18 cellular contexts compared by ENCODE assay signal in the genomic region with DNA sequence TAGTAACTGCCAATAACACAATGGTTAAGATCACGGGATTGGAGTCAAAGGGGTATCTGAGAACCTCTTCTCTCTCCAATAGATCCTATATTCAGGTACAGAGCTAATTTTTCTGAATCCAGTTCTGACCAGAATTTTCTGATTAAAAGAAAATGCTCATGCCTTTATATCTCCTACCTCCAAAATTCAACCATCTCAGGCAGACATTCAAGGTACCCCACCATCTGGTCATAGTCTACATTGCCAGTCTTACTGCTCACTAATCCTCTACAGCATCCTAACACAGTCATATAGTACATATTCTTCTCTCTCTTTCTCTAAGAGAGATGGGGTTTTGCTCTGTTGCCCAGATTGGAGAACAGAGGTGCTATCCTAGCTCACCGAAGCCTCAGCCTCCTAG. TPM values are rescaled to one million over a fixed set of nuclear protein-coding genes. Genes with fewer than 3 reads are reported as not detected.
A peak's percentile ranks its signal among the peaks of the same experiment; 100 is the strongest.
DNase-seq lines count a peak whose midpoint lies in the region; ATAC-seq, FAIRE-seq and TF ChIP-seq lines count a peak whose summit lies in the region.
"Had no signal": no experiment of that assay in that cellular context is flagged by ENCODE, and none has a peak within 500 bp of the region (broad histone marks: within the 10 kb centered on the region; RNA-seq: fewer than 3 reads in every experiment).

No MANE protein-coding gene starts in this region.

- H3K36me3 ChIP-seq in GM12878 (ENCODE audit: control insufficient read depth in 2 of 2, insufficient read depth in 2 of 2, low read length in 1 of 2) (no peaks in the 10 kb centered on the region), endodermal cell (ENCODE audit: control insufficient read depth, insufficient read depth, low read length) (no peaks in the 10 kb centered on the region)
- H3K36me3 ChIP-seq: BE2C had no signal

- no peak overlapping the region for H2AFZ ChIP-seq in GM12878 (ENCODE audit: control insufficient read depth, low read depth, low read length)

- TF ChIP-seq CTCF in GM12878 (IDR thresholded peaks at IDR 0.05 in 2 of 3, conservative IDR thresholded peaks at IDR 0.05 in 1 of 3; ENCODE audit: control insufficient read depth in 2 of 3, extremely low read depth in 1 of 3, insufficient read depth in 1 of 3, low read depth in 3 of 3, low read length in 3 of 3) (no peak; a peak in 1 of 6 replicates), endodermal cell (conservative IDR thresholded peaks at IDR 0.05) (peak; percentile 36)
- TF ChIP-seq CTCF in CD4-positive, alpha-beta T cell (IDR thresholded peaks at IDR 0.05) = no peak

- CTCF ChIA-PET in GM12878 (lab: Yijun Ruan, JAX) = interaction anchor here (1.4 to 4.2 kb wide), 3 partner anchors 9 to 33 kb away, joined by 3 to 20 read pairs (median 3); no protein-coding TSS in a partner anchor
- CTCF ChIA-PET in CD4-positive, alpha-beta T cell (lab: Charles Lee) = no interaction called here

- RAD21 ChIA-PET in GM12878 (lab: Charles Lee; ENCODE audit: unreplicated experiment) = interaction anchor here (1.4 to 1.8 kb wide), 2 partner anchors 45 to 247 kb away, joined by 4 read pairs; no protein-coding TSS in a partner anchor

- ATAC-seq in GM12878 (peak; percentile 46), HG03520 (IDR thresholded peaks at IDR 0.05; ENCODE audit: unreplicated experiment) (no peak)
- no peak for ATAC-seq in CD4-positive, alpha-beta T cell (ENCODE audit: poor library complexity)

- no peaks in the 10 kb centered on the region for H3K4me1 ChIP-seq in GM12878 (ENCODE audit: control insufficient read depth, insufficient read depth, low read length)
- H3K4me1 ChIP-seq in endodermal cell (ENCODE audit: control insufficient read depth, insufficient read depth, low read length) = no peaks in the 10 kb centered on the region
- H3K4me1 ChIP-seq: BE2C, Caco-2 had no signal

- H3K9me3 Mint-ChIP-seq in endodermal cell = no peaks in the 10 kb centered on the region
- peaks cover 3% of the 10 kb centered on the region for H3K9me3 Mint-ChIP-seq in CD4-positive, alpha-beta T cell

- H3K9me3 ChIP-seq in GM12878 (replicated peaks; ENCODE audit: control insufficient read depth, insufficient read depth, low read length) (no peaks in the 10 kb centered on the region), endodermal cell (ENCODE audit: control insufficient read depth, low read length) (no peaks in the 10 kb centered on the region)
- no peaks in the 10 kb centered on the region for H3K9me3 ChIP-seq in CD4-positive, alpha-beta T cell (ENCODE audit: control insufficient read depth, low read length)
- H3K9me3 ChIP-seq: BE2C, Caco-2 had no signal

- H3K27me3 ChIP-seq in GM12878 (replicated peaks in 1 of 2; ENCODE audit: control insufficient read depth in 2 of 2, insufficient read depth in 2 of 2, low read length in 1 of 2) (no peaks in the 10 kb centered on the region), endodermal cell (ENCODE audit: control insufficient read depth, insufficient read depth, low read length, poor library complexity, severe bottlenecking) (no peaks in the 10 kb centered on the region)
- no peaks in the 10 kb centered on the region for H3K27me3 ChIP-seq in CD4-positive, alpha-beta T cell (ENCODE audit: control insufficient read depth, insufficient read depth, low read length)
- H3K27me3 ChIP-seq: BE2C had no signal

- no peaks in the 10 kb centered on the region for H4K20me1 ChIP-seq in GM12878 (ENCODE audit: control insufficient read depth, insufficient read depth)

- no peak for TF ChIP-seq EP300 in GM12878 (IDR thresholded peaks at IDR 0.05; ENCODE audit: borderline replicate concordance in 1 of 2, control insufficient read depth in 1 of 2, low read depth in 2 of 2, low read length in 2 of 2)

- no peak overlapping the region for H3K4me2 ChIP-seq in GM12878 (ENCODE audit: control insufficient read depth, insufficient read depth)

- DNase-seq in NCI-H1694 treated with DMSO at 0.1 percent for 48 hours (lab: John Stamatoyannopoulos, UW) (peak; percentile 17), NCI-H1694 (lab: John Stamatoyannopoulos, UW) (no peak), GM12878 (ENCODE audit: low read depth, low spot score) (no peak), endodermal cell (no peak), ACHN (no peak), NOMO-1 treated with DMSO at 0.1 percent for 48 hours (lab: John Stamatoyannopoulos, UW; ENCODE audit: unreplicated experiment) (no peak)
- DNase-seq in CD4-positive, alpha-beta T cell = no peak
- DNase-seq: 8988T; BE2C; Caco-2; CD4-positive, CD25-positive, alpha-beta regulatory T cell; GDM1; GOT3; H9; KG1 had no signal

- WGBS in GM12878 (ENCODE audit: insufficient coverage, insufficient replicate concordance, low lambda C conversion rate, missing lambda C conversion rate) = 5% methylated on average over 2 of the region's 2 CpGs
- 86 to 100% methylated on average over 2 of the region's 2 CpGs for WGBS in endodermal cell (ENCODE audit: insufficient coverage in 1 of 2, insufficient read length in 1 of 2), 2 experiments

- H3K27ac ChIP-seq in GM12878 (ENCODE audit: control insufficient read depth, insufficient read depth) (no peak overlapping the region), endodermal cell (ENCODE audit: low read depth, low read length) (no peak overlapping the region)
- H3K27ac ChIP-seq in CD4-positive, alpha-beta T cell (ENCODE audit: low read depth, low read length) = no peak overlapping the region

- H3K9ac ChIP-seq in GM12878 (ENCODE audit: control insufficient read depth, insufficient read depth, low read length) (no peak overlapping the region), endodermal cell (ENCODE audit: extremely low read depth, low read length, poor library complexity, severe bottlenecking) (no peak overlapping the region)

- H3K4me1 Mint-ChIP-seq in endodermal cell = peaks cover 20% of the 10 kb centered on the region
- no peaks in the 10 kb centered on the region for H3K4me1 Mint-ChIP-seq in CD4-positive, alpha-beta T cell (ENCODE audit: low read depth)
- H3K4me1 Mint-ChIP-seq: CD4-positive, CD25-positive, alpha-beta regulatory T cell had no signal

- SMC1A ChIA-PET in GM12878 (lab: Charles Lee; ENCODE audit: uncharacterized antibody, unreplicated experiment) = interaction anchor here (1.1 to 2.4 kb wide), 3 partner anchors 10 to 44 kb away, joined by 3 to 8 read pairs (median 4); no protein-coding TSS in a partner anchor

- TF ChIP-seq POLR2A in GM12878 (IDR thresholded peaks at IDR 0.05; ENCODE audit: low read depth, low read length) = no peak

- H3K36me3 Mint-ChIP-seq in endodermal cell (ENCODE audit: low read depth) = no peaks in the 10 kb centered on the region
- no peaks in the 10 kb centered on the region for H3K36me3 Mint-ChIP-seq in CD4-positive, alpha-beta T cell (ENCODE audit: low read depth)
- H3K36me3 Mint-ChIP-seq: CD4-positive, CD25-positive, alpha-beta regulatory T cell had no signal

- no peaks in the 10 kb centered on the region for H3K79me2 ChIP-seq in GM12878 (ENCODE audit: control insufficient read depth, insufficient read depth, low read length)

- in situ Hi-C loops in GM12878 (cut with MboI) (no loop called here), ACHN (cut with HindIII; ENCODE audit: low pct_ligation_motif_present, low pct_unique_long_range_greater_than_20kb, low sequenced_read_pairs) (no loop called here)

- BruUV-seq in GM12878 (replicated peaks; lab: Mats Ljungman, UMichigan) = no TSS peak

- TF ChIP-seq RAD21 in GM12878 (IDR thresholded peaks at IDR 0.05; ENCODE audit: insufficient read depth, low read depth, low read length) = 0 out of 2 replicates have a peak, but pooled peaks have one; percentile 18

- H3K27ac Mint-ChIP-seq in endodermal cell = no peak overlapping the region
- no peak overlapping the region for H3K27ac Mint-ChIP-seq in CD4-positive, alpha-beta T cell
- H3K27ac Mint-ChIP-seq: CD4-positive, CD25-positive, alpha-beta regulatory T cell; H9 had no signal

- no peak for FAIRE-seq in GM12878 (lab: Jason Lieb, UNC)
- FAIRE-seq: D721Med had no signal

- intact Hi-C loops in GM12878 (cut with micrococcal nuclease; ENCODE audit: unreplicated experiment) = no loop called here
- intact Hi-C loops in CD4-positive, alpha-beta T cell (cut with DNase I, micrococcal nuclease) = no loop called here

- POLR2A ChIA-PET in GM12878 (lab: Charles Lee) = no interaction called here
- POLR2A ChIA-PET in CD4-positive, alpha-beta T cell (lab: Charles Lee) = no interaction called here

- H3K27me3 Mint-ChIP-seq in endodermal cell (ENCODE audit: insufficient read depth) = peaks cover 3% of the 10 kb centered on the region
- H3K27me3 Mint-ChIP-seq in CD4-positive, alpha-beta T cell = no peaks in the 10 kb centered on the region
- H3K27me3 Mint-ChIP-seq: CD4-positive, CD25-positive, alpha-beta regulatory T cell had no signal

- H3K4me3 ChIP-seq in GM12878 (no peak overlapping the region), endodermal cell (ENCODE audit: low read length) (no peak overlapping the region)

- H3K4me3 Mint-ChIP-seq in endodermal cell = no peak overlapping the region
- no peak overlapping the region for H3K4me3 Mint-ChIP-seq in CD4-positive, alpha-beta T cell
- H3K4me3 Mint-ChIP-seq: CD4-positive, CD25-positive, alpha-beta regulatory T cell; H9 had no signal

TF ChIP-seq in GM12878, 131 proteins besides CTCF, POLR2A, EP300 and RAD21 (continues in another document):
- TF ChIP-seq SMC3 (IDR thresholded peaks at IDR 0.05; ENCODE audit: borderline replicate concordance, low read length) = no peak; the same call in 1 of the 2 replicates
- TF ChIP-seq RB1 (IDR thresholded peaks at IDR 0.05; ENCODE audit: borderline replicate concordance) = no peak
- no peak for TF ChIP-seq CEBPB (IDR thresholded peaks at IDR 0.05; ENCODE audit: borderline replicate concordance in 1 of 2, low read depth in 2 of 2, low read length in 2 of 2)

RNA-seq across cellular contexts. Expression of a gene that starts 59.1 kb away (rescaled TPM):
- 96.6 and 107 TPM in 2 replicates for total RNA-seq in GM12878 (2013; cell fraction: nucleolus; rRNA removed)
- total RNA-seq in GM12878 (2014; rRNA removed) (5.7 and 6.6 TPM in 2 replicates), GM12878 (2014; rRNA removed; fragmentation: Illumina TruSeq; extraction: Trizol) (9.4 and 9.6 TPM in 2 replicates), GM12878 (2021) (4.0 and 7.2 TPM in 2 replicates), endodermal cell (10 to 100 TPM in 1 of 2 donors, 1 to 10 TPM in 1; 4.4 to 10.2 TPM)
- polyA plus RNA-seq in GM12878 (2011; ENCODE audit: low read depth) = 3.8 TPM
- polyA plus RNA-seq in GM12878 (2011; rRNA removed) (1.8 and 2.0 TPM in 2 replicates), GM12878 (2014; fragmentation: Illumina TruSeq; extraction: Trizol) (12.7 and 23.6 TPM in 2 replicates), GM12878 (2014; fragmentation: Nextera tagmentation; extraction: Ambion mirVana) (1 to 10 TPM; 8.4 to 9.8 TPM), GM12878 (2014; rRNA removed) (6.9 and 7.4 TPM in 2 replicates), GM12878 (2016; fragmentation: Nextera tagmentation; extraction: Ambion mirVana) (1 to 10 TPM; 2.1 to 2.8 TPM)
- 1.9 and 2.8 TPM in 2 replicates for polyA plus RNA-seq in GM12878 (2011; cell fraction: cytosol; rRNA removed)
- 3.5 and 5.4 TPM in 2 replicates for polyA plus RNA-seq in GM12878 (2011; cell fraction: nucleus; rRNA removed)
- 1.6 and 2.5 TPM in 2 replicates for polyA plus RNA-seq in GM12878 (2012)
- polyA minus RNA-seq in GM12878 (2011; rRNA and poly(A)+ RNA removed) = 1.7 and 7.7 TPM in 2 replicates
- 1.6 and 2.9 TPM in 2 replicates for polyA minus RNA-seq in GM12878 (2011; cell fraction: cytosol; rRNA and poly(A)+ RNA removed)
- 2.8 and 6.0 TPM in 2 replicates for polyA minus RNA-seq in GM12878 (2011; cell fraction: nucleus; rRNA and poly(A)+ RNA removed)
- polyA plus RNA-seq in endodermal cell (2013, experiment 1 of 2) = 28.7 TPM
- polyA plus RNA-seq in endodermal cell (2013, experiment 2 of 2) = 26.9 TPM
- total RNA-seq in CD4-positive, alpha-beta T cell = not detected
- total RNA-seq: Caco-2; CD4-positive, CD25-positive, alpha-beta regulatory T cell; HT-29 had no signal
- polyA plus RNA-seq: CD4-positive, CD25-positive, alpha-beta regulatory T cell had no signal

Comparison
In these comparisons a context has a peak if more than half of its experiments do, and no peak if none do; other contexts are left out.
1. RNA of a gene that starts 59.1 kb away (total RNA-seq): 4.4 to 10.2 TPM in endodermal cell and 4.0 to 107 TPM in GM12878; not detected in CD4-positive, alpha-beta T cell; every median in the first group is over 4 times any median in the second.